Comparison of ENCODE assay signal across 3 cellular contexts in genomic region chr1:199197695-199198094, GRCh38.
"Had no signal": no experiment of that assay in that cellular context is flagged by ENCODE, and none has a peak within 500 bp of the region (broad histone marks: within the 10 kb centered on the region; RNA-seq: fewer than 3 reads in every experiment).

No MANE protein-coding gene starts in this region.

- ATAC-seq: GM12878 had no signal

- DNase-seq: GDM1, GF-D8 had no signal

- H3K4me3 ChIP-seq: GM12878 had no signal
